Comparison of ENCODE assay signal across 8 cellular contexts in the genomic region with DNA sequence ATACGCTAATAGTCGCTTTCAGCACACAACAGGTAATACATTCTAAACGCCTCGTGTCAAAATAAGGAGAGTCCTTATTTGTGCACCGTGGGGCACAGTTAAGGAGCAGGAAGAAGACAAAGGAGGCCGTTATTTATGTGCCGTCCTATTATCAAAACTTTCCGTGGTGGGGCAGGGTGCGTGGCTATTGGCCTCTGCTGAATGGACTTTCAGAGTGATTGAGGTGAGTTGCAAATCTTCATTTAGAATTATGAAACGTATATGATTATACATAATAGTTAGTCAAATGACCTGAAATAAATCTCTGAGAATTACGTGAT. TPM values are rescaled to one million over a fixed set of nuclear protein-coding genes. Genes with fewer than 3 reads are reported as not detected.
DNase-seq lines count a peak whose midpoint lies in the region; ATAC-seq and TF ChIP-seq lines count a peak whose summit lies in the region.

No MANE protein-coding gene starts in this region.

- in situ Hi-C loops in transverse colon (cut with MboI; ENCODE audit: low pct_ligation_motif_present in 1 of 4, low pct_unique_long_range_greater_than_20kb in 1 of 4, low sequenced_read_pairs in 3 of 4), result loop anchor here in 1 of 4 donors (10.0 kb wide), 1 partner anchor 58 kb away; the partner anchor contains the start of gene PCBD2

- H2BK15ac ChIP-seq in mesenchymal stem cell (ENCODE audit: low read depth, poor library complexity, severe bottlenecking), result no peak overlapping the region

- H3K14ac ChIP-seq in mesenchymal stem cell (ENCODE audit: low read length in 2 of 2), result no peak overlapping the region

- H3K27ac ChIP-seq in Peyer's patch, result peak overlapping the region; percentile 94 to 99 (median 97)
- peak overlapping the region; percentile 88 for H3K27ac ChIP-seq in caudate nucleus (ENCODE audit: low read depth, low read length)
- H3K27ac ChIP-seq in mesenchymal stem cell (ENCODE audit: low read length, poor library complexity, severe bottlenecking), result peak overlapping the region; percentile 87
- H3K27ac ChIP-seq in transverse colon, result peak overlapping the region; percentile 97 to 99 (median 98)

- H3K4me3 ChIP-seq in AG04449 (ENCODE audit: low read depth, low read length) (peak overlapping the region; percentile 78), Peyer's patch (peak overlapping the region; percentile 89 to 93 (median 92)), mesenchymal stem cell (ENCODE audit: insufficient read depth in 1 of 2, low read depth in 1 of 2, low read length in 2 of 2) (peak overlapping the region; percentile 91 to 97), transverse colon (peak overlapping the region; percentile 74 to 97 (median 82))

- WGBS in mesenchymal stem cell, result 3% methylated on average over 7 of the region's 11 CpGs
- 0 to 1% methylated on average over 2 to 11 of the region's 11 CpGs for WGBS in transverse colon (ENCODE audit: low coverage in 1 of 2), 2 donors

- peak overlapping the region; percentile 93 to 95 for H3K4ac ChIP-seq in mesenchymal stem cell (ENCODE audit: low read depth in 1 of 2, low read length in 2 of 2)

- H3K36me3 ChIP-seq in Peyer's patch (peaks cover 0 to 18% (median 0%) of the 10 kb centered on the region in 3 donors), mesenchymal stem cell (ENCODE audit: control insufficient read depth in 1 of 2, insufficient read depth in 2 of 2, low read depth in 1 of 2, low read length in 2 of 2) (peaks cover 8 to 20% of the 10 kb centered on the region in 2 experiments), transverse colon (peaks cover 0 to 2% (median 0%) of the 10 kb centered on the region in 4 donors)

- peak overlapping the region; percentile 99 for H3K9ac ChIP-seq in mesenchymal stem cell (ENCODE audit: low read length)

- no peak overlapping the region for H2AFZ ChIP-seq in mesenchymal stem cell (ENCODE audit: low read depth, low read length)

- H3K27me3 ChIP-seq in Peyer's patch (no peaks in the 10 kb centered on the region), mesenchymal stem cell (ENCODE audit: control insufficient read depth in 1 of 2, insufficient read depth in 1 of 2, low read length in 2 of 2) (no peaks in the 10 kb centered on the region), transverse colon (no peaks in the 10 kb centered on the region)

- DNase-seq in AG04449 (ENCODE audit: low read depth, low spot score), result no peak
- no peak for DNase-seq in Peyer's patch
- DNase-seq in caudate nucleus (lab: John Stamatoyannopoulos, UW), result peak in 3 of 61 donors; percentile 34 to 57 (median 38)
- DNase-seq in mesenchymal stem cell, result peak; percentile 51
- DNase-seq in transverse colon, result peak; percentile 11
- DNase-seq in kidney glomerular epithelial cell (lab: John Stamatoyannopoulos, UW), result no peak
- DNase-seq in NCI-H1048 (lab: John Stamatoyannopoulos, UW), result no peak

- H2BK12ac ChIP-seq in mesenchymal stem cell (ENCODE audit: low read length in 2 of 2), result peak overlapping the region in 1 of 2 experiments; percentile 34

- H3K18ac ChIP-seq in mesenchymal stem cell (ENCODE audit: low read depth in 1 of 2, low read length in 2 of 2), result peak overlapping the region; percentile 96 to 98

- CTCF ChIA-PET in AG04449 (lab: Yijun Ruan, JAX), result no interaction called here

- H3K79me1 ChIP-seq in mesenchymal stem cell (replicated peaks; ENCODE audit: low read length, poor library complexity, severe bottlenecking), result peaks cover 8% of the 10 kb centered on the region

- no peak overlapping the region for H3K23ac ChIP-seq in mesenchymal stem cell (ENCODE audit: low read length in 2 of 2)

- H4K8ac ChIP-seq in mesenchymal stem cell (ENCODE audit: low read length), result peak overlapping the region; percentile 99

- H4K91ac ChIP-seq in mesenchymal stem cell (ENCODE audit: low read length), result peak overlapping the region; percentile 99

- TF ChIP-seq POLR2A in Peyer's patch (IDR thresholded peaks at IDR 0.05) (no peak), transverse colon (IDR thresholded peaks at IDR 0.05) (no peak)

- H3K9me3 ChIP-seq in Peyer's patch (no peaks in the 10 kb centered on the region), mesenchymal stem cell (ENCODE audit: control insufficient read depth, low read length) (no peaks in the 10 kb centered on the region), transverse colon (no peaks in the 10 kb centered on the region)

- H2AK5ac ChIP-seq in mesenchymal stem cell (ENCODE audit: low read length, severe bottlenecking), result peak overlapping the region; percentile 57

- POLR2A ChIA-PET in AG04449 (lab: Yijun Ruan, JAX), result interaction anchor here (0.8 kb wide), 3 partner anchors 11 to 28 kb away, joined by 3 to 4 read pairs (median 3); no protein-coding TSS in a partner anchor

- H3K4me1 ChIP-seq in Peyer's patch (peaks cover 0 to 40% (median 7%) of the 10 kb centered on the region in 4 donors), mesenchymal stem cell (ENCODE audit: control insufficient read depth, insufficient read depth, low read depth, low read length) (peaks cover 13% of the 10 kb centered on the region), transverse colon (peaks cover 11 to 46% (median 28%) of the 10 kb centered on the region in 4 donors)

- no peak for TF ChIP-seq CTCF in AG04449 (IDR thresholded peaks at IDR 0.05; ENCODE audit: insufficient read depth, low read length, missing control alignments)
- no peak for TF ChIP-seq CTCF in Peyer's patch (IDR thresholded peaks at IDR 0.05)
- TF ChIP-seq CTCF in transverse colon (IDR thresholded peaks at IDR 0.05), result no peak

- ATAC-seq in GM19395 (IDR thresholded peaks at IDR 0.05; ENCODE audit: unreplicated experiment), result peak; percentile 13

- no peak overlapping the region for H2BK120ac ChIP-seq in mesenchymal stem cell (ENCODE audit: low read depth, low read length)

- intact Hi-C loops in transverse colon (cut with DNase I; ENCODE audit: low total_unique reads), result loop anchor here (5.0 kb wide), 1 partner anchor 61 kb away; the partner anchor contains the start of gene PCBD2

- peak overlapping the region; percentile 5 for H2BK5ac ChIP-seq in mesenchymal stem cell (ENCODE audit: low read depth, low read length, poor library complexity, severe bottlenecking)

- peak overlapping the region; percentile 23 for H3K4me2 ChIP-seq in mesenchymal stem cell (ENCODE audit: low read length, poor library complexity, severe bottlenecking)

- no peak for TF ChIP-seq EP300 in transverse colon (IDR thresholded peaks at IDR 0.05; ENCODE audit: low read depth)

RNA-seq across cellular contexts. Expression of gene C5orf24, which starts 0.8 kb away (rescaled TPM):
- total RNA-seq in Peyer's patch (10 to 100 TPM; 24.8 to 36.7 (median 35.6) TPM), transverse colon (10 to 100 TPM; 22.8 to 41.9 (median 34.9) TPM)
- 54.6 TPM for polyA plus RNA-seq in mesenchymal stem cell (2013, experiment 1 of 2)
- polyA plus RNA-seq in mesenchymal stem cell (2013, experiment 2 of 2), result 55.4 TPM

RNA-seq across cellular contexts. Expression of gene TXNDC15, which starts 27.6 kb away (rescaled TPM):
- 10 to 100 TPM; 34.3 to 81.7 (median 39.9) TPM for total RNA-seq in Peyer's patch
- polyA plus RNA-seq in mesenchymal stem cell (2013, experiment 1 of 2), result 125 TPM
- 134 TPM for polyA plus RNA-seq in mesenchymal stem cell (2013, experiment 2 of 2)
- total RNA-seq in transverse colon, result 10 to 100 TPM; 26.3 to 81.9 (median 45.6) TPM

RNA-seq across cellular contexts. Expression of gene PCBD2, which starts 58.3 kb away (rescaled TPM):
- 10 to 100 TPM; 15.5 to 39.6 (median 27.9) TPM for total RNA-seq in Peyer's patch
- 4.8 TPM for polyA plus RNA-seq in mesenchymal stem cell (2013, experiment 1 of 2)
- polyA plus RNA-seq in mesenchymal stem cell (2013, experiment 2 of 2), result 4.6 TPM
- total RNA-seq in transverse colon, result 10 to 100 TPM in 3 of 4 donors, 1 to 10 TPM in 1; 6.4 to 28.9 (median 11.6) TPM

Comparison
In these comparisons a context has a peak if more than half of its experiments do, and no peak if none do; other contexts are left out.
1. DNase-seq: peak in mesenchymal stem cell (single experiment) and transverse colon (single experiment); none in AG04449 (single experiment), Peyer's patch (0 of 3), kidney glomerular epithelial cell (single experiment) and NCI-H1048 (single experiment).
2. Peak in every context shown above with its lines, with median percentiles within 50 percentile points of each other: H3K4me3 ChIP-seq and H3K27ac ChIP-seq.